ENCODE assay signal across 8 cellular contexts in genomic region chr12:69290545-69291277, GRCh38. TPM values are rescaled to one million over a fixed set of nuclear protein-coding genes. Genes with fewer than 3 reads are reported as not detected.
A peak's percentile ranks its signal among the peaks of the same experiment; 100 is the strongest.
DNase-seq lines count a peak whose midpoint lies in the region; ATAC-seq lines count a peak whose summit lies in the region.

No MANE protein-coding gene starts in this region.

- WGBS in mesenchymal stem cell, result 33% methylated on average over 9 of the region's 9 CpGs

- no peaks in the 10 kb centered on the region for H3K9me3 Mint-ChIP-seq in activated CD4-positive, alpha-beta T cell treated with anti-CD3 and anti-CD28 coated beads, Interleukin-2, amount 10 ng/mL, durations not matched to agents 7 days and 5 days

- H2AK5ac ChIP-seq in mesenchymal stem cell (ENCODE audit: low read length, severe bottlenecking), result no peak overlapping the region

- H3K27me3 ChIP-seq in mesenchymal stem cell (ENCODE audit: control insufficient read depth in 1 of 2, insufficient read depth in 1 of 2, low read length in 2 of 2), result peaks cover 8 to 32% of the 10 kb centered on the region in 2 experiments

- H2AFZ ChIP-seq in mesenchymal stem cell (ENCODE audit: low read depth, low read length), result no peak overlapping the region

- no peak overlapping the region for H3K14ac ChIP-seq in mesenchymal stem cell (ENCODE audit: low read length in 2 of 2)

- no peak overlapping the region for H2BK120ac ChIP-seq in mesenchymal stem cell (ENCODE audit: low read depth, low read length)

- no peak overlapping the region for H3K4me3 ChIP-seq in mesenchymal stem cell (ENCODE audit: insufficient read depth in 1 of 2, low read depth in 1 of 2, low read length in 2 of 2)

- H4K8ac ChIP-seq in mesenchymal stem cell (ENCODE audit: low read length), result no peak overlapping the region

- H3K79me1 ChIP-seq in mesenchymal stem cell (replicated peaks; ENCODE audit: low read length, poor library complexity, severe bottlenecking), result no peaks in the 10 kb centered on the region

- H3K4me1 ChIP-seq in mesenchymal stem cell (ENCODE audit: control insufficient read depth, insufficient read depth, low read depth, low read length), result no peaks in the 10 kb centered on the region

- no peaks in the 10 kb centered on the region for H3K36me3 ChIP-seq in mesenchymal stem cell (ENCODE audit: control insufficient read depth in 1 of 2, insufficient read depth in 2 of 2, low read depth in 1 of 2, low read length in 2 of 2)

- CTCF ChIA-PET in activated CD4-positive, alpha-beta T cell treated with anti-CD3 and anti-CD28 coated beads, Interleukin-2, amount 10 ng/mL, durations not matched to agents 7 days and 5 days (lab: Charles Lee), result interaction anchor here (0.5 to 2.0 kb wide), 12 partner anchors 9 to 349 kb away, joined by 3 to 7 read pairs (median 3); no protein-coding TSS in a partner anchor

- peaks cover 4% of the 10 kb centered on the region for H3K4me1 Mint-ChIP-seq in activated CD4-positive, alpha-beta T cell treated with anti-CD3 and anti-CD28 coated beads, Interleukin-2, amount 10 ng/mL, durations not matched to agents 7 days and 5 days

- POLR2A ChIA-PET in activated CD4-positive, alpha-beta T cell treated with anti-CD3 and anti-CD28 coated beads, Interleukin-2, amount 10 ng/mL, durations not matched to agents 7 days and 5 days (lab: Charles Lee), result interaction anchor here (0.5 kb wide), 1 partner anchor 52 kb away, joined by 3 read pairs; no protein-coding TSS in a partner anchor

- no peaks in the 10 kb centered on the region for H3K9me3 ChIP-seq in mesenchymal stem cell (ENCODE audit: control insufficient read depth, low read length)

- H3K36me3 Mint-ChIP-seq in activated CD4-positive, alpha-beta T cell treated with anti-CD3 and anti-CD28 coated beads, Interleukin-2, amount 10 ng/mL, durations not matched to agents 7 days and 5 days (ENCODE audit: low read depth), result no peaks in the 10 kb centered on the region

- no peak overlapping the region for H4K91ac ChIP-seq in mesenchymal stem cell (ENCODE audit: low read length)

- no peak overlapping the region for H3K4me2 ChIP-seq in mesenchymal stem cell (ENCODE audit: low read length, poor library complexity, severe bottlenecking)

- H2BK5ac ChIP-seq in mesenchymal stem cell (ENCODE audit: low read depth, low read length, poor library complexity, severe bottlenecking), result no peak overlapping the region

- H3K23ac ChIP-seq in mesenchymal stem cell (ENCODE audit: low read length in 2 of 2), result no peak overlapping the region

- peaks cover 39% of the 10 kb centered on the region for H3K27me3 Mint-ChIP-seq in activated CD4-positive, alpha-beta T cell treated with anti-CD3 and anti-CD28 coated beads, Interleukin-2, amount 10 ng/mL, durations not matched to agents 7 days and 5 days

- no peak overlapping the region for H3K27ac ChIP-seq in mesenchymal stem cell (ENCODE audit: low read length, poor library complexity, severe bottlenecking)

- no peak overlapping the region for H3K18ac ChIP-seq in mesenchymal stem cell (ENCODE audit: low read depth in 1 of 2, low read length in 2 of 2)

- ATAC-seq in GM19455 (IDR thresholded peaks at IDR 0.05; ENCODE audit: unreplicated experiment) (peak; percentile 99), HG03520 (IDR thresholded peaks at IDR 0.05; ENCODE audit: unreplicated experiment) (peak; percentile 99)

- DNase-seq in COLO668 (lab: John Stamatoyannopoulos, UW; ENCODE audit: unreplicated experiment) (peak; percentile 80), NCI-H69 (lab: John Stamatoyannopoulos, UW) (peak; percentile 78), ecto neural progenitor cell (ENCODE audit: low spot score) (peak; percentile 92), mesenchymal stem cell (peak; percentile 79)
- DNase-seq in activated CD4-positive, alpha-beta T cell treated with anti-CD3 and anti-CD28 coated beads, Interleukin-2, amount 10 ng/mL, durations not matched to agents 7 days and 5 days, result peak; percentile 84
- peak; percentile 59 for DNase-seq in stimulated activated CD8-positive, alpha-beta memory T cell treated with anti-CD3 and anti-CD28 coated beads, Interleukin-2, amount 100 ng/mL, for 1 hour (ENCODE audit: low read depth in 2 of 2)

- no peak overlapping the region for H3K4me3 Mint-ChIP-seq in activated CD4-positive, alpha-beta T cell treated with anti-CD3 and anti-CD28 coated beads, Interleukin-2, amount 10 ng/mL, durations not matched to agents 7 days and 5 days

- no peak overlapping the region for H3K27ac Mint-ChIP-seq in activated CD4-positive, alpha-beta T cell treated with anti-CD3 and anti-CD28 coated beads, Interleukin-2, amount 10 ng/mL, durations not matched to agents 7 days and 5 days

- no peak overlapping the region for H3K4ac ChIP-seq in mesenchymal stem cell (ENCODE audit: low read depth in 1 of 2, low read length in 2 of 2)

- H2BK15ac ChIP-seq in mesenchymal stem cell (ENCODE audit: low read depth, poor library complexity, severe bottlenecking), result no peak overlapping the region

- no peak overlapping the region for H3K9ac ChIP-seq in mesenchymal stem cell (ENCODE audit: low read length)

- no peak overlapping the region for H2BK12ac ChIP-seq in mesenchymal stem cell (ENCODE audit: low read length in 2 of 2)

RNA-seq across cellular contexts. Expression of gene CPSF6, which starts 51.3 kb away (rescaled TPM):
- 10 to 100 TPM; 94.4 to 97.4 TPM for total RNA-seq in activated CD4-positive, alpha-beta T cell treated with anti-CD3 and anti-CD28 coated beads, Interleukin-2, amount 10 ng/mL, durations not matched to agents 7 days and 5 days
- polyA plus RNA-seq in mesenchymal stem cell (2013, experiment 1 of 2), result 40.5 TPM
- 41.1 TPM for polyA plus RNA-seq in mesenchymal stem cell (2013, experiment 2 of 2)

RNA-seq across cellular contexts. Expression of gene LYZ, which starts 57.5 kb away (rescaled TPM):
- not detected for total RNA-seq in activated CD4-positive, alpha-beta T cell treated with anti-CD3 and anti-CD28 coated beads, Interleukin-2, amount 10 ng/mL, durations not matched to agents 7 days and 5 days
- polyA plus RNA-seq in mesenchymal stem cell (2013, experiment 1 of 2), result 0.04 TPM
- 0.03 TPM for polyA plus RNA-seq in mesenchymal stem cell (2013, experiment 2 of 2)
